Comparison of ENCODE assay signal across 8 cellular contexts in genomic region chr1:29230204-29230552, GRCh38. TPM values are rescaled to one million over a fixed set of nuclear protein-coding genes. Genes with fewer than 3 reads are reported as not detected.
A peak's percentile ranks its signal among the peaks of the same experiment; 100 is the strongest.
DNase-seq lines count a peak whose midpoint lies in the region; ATAC-seq and TF ChIP-seq lines count a peak whose summit lies in the region.

No MANE protein-coding gene starts in this region.

- peak overlapping the region; percentile 90 for H3K9ac ChIP-seq in SK-N-MC (ENCODE audit: insufficient read length)

- no peak for TF ChIP-seq CTCF in GM12865 (IDR thresholded peaks at IDR 0.05; ENCODE audit: insufficient read depth, low read depth, low read length, missing control alignments)
- no peak for TF ChIP-seq CTCF in fibroblast of the aortic adventitia (IDR thresholded peaks at IDR 0.05; ENCODE audit: insufficient read depth, low read length)
- TF ChIP-seq CTCF in sigmoid colon (IDR thresholded peaks at IDR 0.05) = no peak

- no peak for TF ChIP-seq EP300 in sigmoid colon (IDR thresholded peaks at IDR 0.05)

- no peaks in the 10 kb centered on the region for H3K9me3 ChIP-seq in SK-N-MC (ENCODE audit: low read depth, low read length)
- no peaks in the 10 kb centered on the region for H3K9me3 ChIP-seq in sigmoid colon

- no peaks in the 10 kb centered on the region for H3K36me3 ChIP-seq in SK-N-MC (ENCODE audit: insufficient read depth, low read length)
- peaks cover 0 to 4% (median 0%) of the 10 kb centered on the region in 4 donors for H3K36me3 ChIP-seq in sigmoid colon

- TF ChIP-seq POLR2A in sigmoid colon (IDR thresholded peaks at IDR 0.05) = no peak

- intact Hi-C loops in sigmoid colon (cut with DNase I) = no loop called here

- no peak for DNase-seq in GM12865 (ENCODE audit: low read depth)
- no peak for DNase-seq in SK-N-MC (ENCODE audit: low read depth, low spot score)
- no peak for DNase-seq in fibroblast of the aortic adventitia (ENCODE audit: low read depth)
- DNase-seq in sigmoid colon = no peak
- no peak for DNase-seq in NCI-H1436 treated with DMSO at 0.1 percent for 48 hours (lab: John Stamatoyannopoulos, UW)
- DNase-seq in NCI-H2081 treated with DMSO at 0.1 percent for 48 hours (lab: John Stamatoyannopoulos, UW) = no peak

- H3K27me3 ChIP-seq in sigmoid colon = no peaks in the 10 kb centered on the region

- no peak for ATAC-seq in HG02763 (IDR thresholded peaks at IDR 0.05; ENCODE audit: unreplicated experiment)
- ATAC-seq in GM21737 (IDR thresholded peaks at IDR 0.05; ENCODE audit: unreplicated experiment) = no peak

- H3K4me1 ChIP-seq in sigmoid colon = peaks cover 0 to 16% (median 12%) of the 10 kb centered on the region in 4 donors

- H3K27ac ChIP-seq in SK-N-MC (no peak overlapping the region), sigmoid colon (peak overlapping the region; percentile 78 to 81 (median 78))

- WGBS in sigmoid colon, 2 donors = 6 to 7% methylated on average over 4 of the region's 4 CpGs

- H3K4me3 ChIP-seq in GM12865 (ENCODE audit: low read depth, low read length) (peak overlapping the region; percentile 81), SK-N-MC (peak overlapping the region; percentile 88), fibroblast of the aortic adventitia (ENCODE audit: low read depth, low read length) (peak overlapping the region; percentile 96), sigmoid colon (peak overlapping the region; percentile 68 to 77 (median 72))

RNA-seq across cellular contexts. Expression of gene MECR, which starts 0.6 kb away (rescaled TPM):
- total RNA-seq in fibroblast of the aortic adventitia (ENCODE audit: low replicate concordance) = 17.7 and 23.1 TPM in 2 replicates
- 10 to 100 TPM in 3 of 4 donors, 1 to 10 TPM in 1; 9.2 to 26.6 (median 18.5) TPM for total RNA-seq in sigmoid colon
- polyA plus RNA-seq in sigmoid colon = 10 to 100 TPM; 10.4 to 17.7 (median 12.6) TPM

RNA-seq across cellular contexts. Expression of gene PTPRU, which starts 6.1 kb away (rescaled TPM):
- 25.8 and 36.6 TPM in 2 replicates for total RNA-seq in fibroblast of the aortic adventitia (ENCODE audit: low replicate concordance)
- total RNA-seq in sigmoid colon = 10 to 100 TPM in 3 of 4 donors, 1 to 10 TPM in 1; 8.2 to 35.7 (median 25.1) TPM
- 1 to 10 TPM in 2 of 3 donors, under 1 TPM in 1; 0.92 to 7.9 (median 1.8) TPM for polyA plus RNA-seq in sigmoid colon

RNA-seq across cellular contexts. Expression of gene SRSF4, which starts 48.5 kb away (rescaled TPM):
- total RNA-seq in fibroblast of the aortic adventitia (ENCODE audit: low replicate concordance) = 35.2 and 44.4 TPM in 2 replicates
- 100 to 1,000 TPM in 2 of 4 donors, 10 to 100 TPM in 2; 80.3 to 110 (median 96.6) TPM for total RNA-seq in sigmoid colon
- 10 to 100 TPM; 41.4 to 72.2 (median 54.6) TPM for polyA plus RNA-seq in sigmoid colon
